ENCODE assay signal across 10 cellular contexts in the genomic region with DNA sequence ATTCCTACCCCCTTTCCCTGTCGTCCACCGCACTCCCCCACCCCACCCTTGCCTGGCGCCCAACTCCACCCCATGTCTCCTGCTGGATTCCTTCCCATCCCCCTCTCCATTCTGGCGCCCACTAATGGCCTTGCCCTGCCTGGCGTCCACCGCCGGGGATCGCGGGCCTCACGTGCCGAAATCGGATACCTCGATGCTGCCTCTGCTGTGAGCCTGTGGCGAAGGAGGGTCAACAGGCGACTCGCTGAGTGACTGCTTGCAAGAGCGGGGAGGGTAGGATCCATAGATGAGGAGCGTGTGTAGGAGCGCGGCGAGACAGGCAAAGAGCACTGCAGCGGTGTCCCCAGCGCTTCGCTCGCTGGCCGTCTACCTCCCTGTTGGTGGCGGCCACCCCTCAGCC. TPM values are rescaled to one million over a fixed set of nuclear protein-coding genes. Genes with fewer than 3 reads are reported as not detected.
DNase-seq lines count a peak whose midpoint lies in the region; TF ChIP-seq lines count a peak whose summit lies in the region.
"Not testable (repeated sequence)": the region's sequence is repeated elsewhere in the genome, so short reads cannot be mapped to it uniquely, and the experiment has no call there.
"Had no signal": no experiment of that assay in that cellular context is flagged by ENCODE, and none has a peak within 500 bp of the region (broad histone marks: within the 10 kb centered on the region; RNA-seq: fewer than 3 reads in every experiment).

Gene SPIN2A (minus strand): TSS at position 327 of the 400 bp plus-strand sequence. CDS start 800 bp downstream, outside the sequence.

- H3K4me3 ChIP-seq in AG04449 (ENCODE audit: low read depth, low read length) (peak within 1 kb of the TSS; percentile 43), fibroblast of the aortic adventitia (ENCODE audit: low read depth, low read length) (peak within 1 kb of the TSS; percentile 40), iPS-18a (ENCODE audit: low read length) (peak within 1 kb of the TSS; percentile 53), neural cell (ENCODE audit: low read length) (peak within 1 kb of the TSS; percentile 57)
- not testable (repeated sequence) for H3K4me3 ChIP-seq in skeletal muscle satellite cell (ENCODE audit: low read length)

- H3F3A ChIP-seq in neural cell (ENCODE audit: insufficient read depth, low read length, poor library complexity, severe bottlenecking) = not testable (repeated sequence)

- not testable (repeated sequence) for H4K20me1 ChIP-seq in H9 (ENCODE audit: control insufficient read depth, insufficient read depth, insufficient read length); neural cell (ENCODE audit: insufficient read depth)

- no CpG with 5 or more reads among the region's 27 CpGs for WGBS in H9 (ENCODE audit: extremely low coverage, insufficient read length, low lambda C conversion rate)

- H4K5ac ChIP-seq in H9 (ENCODE audit: insufficient read length, low read depth, low read length) = peak within 1 kb of the TSS; percentile 65

- H3K27me3 ChIP-seq in H9 (ENCODE audit: insufficient read depth, low read length); iPS-18a (ENCODE audit: control insufficient read depth, insufficient read depth, low read length); neural cell (ENCODE audit: insufficient read depth, low read depth, low read length); skeletal muscle satellite cell (ENCODE audit: control insufficient read depth, insufficient read depth, low read length): not testable (repeated sequence)

- H3K4ac ChIP-seq in H9 (ENCODE audit: low read depth, low read length) = not testable (repeated sequence)

- H2BK5ac ChIP-seq in H9 (ENCODE audit: insufficient read length, low read length) = not testable (repeated sequence)

- not testable (repeated sequence) for H3T11ph ChIP-seq in H9 (ENCODE audit: low read length)

- H3K14ac ChIP-seq in H9 (ENCODE audit: insufficient read depth, low read length) = peak within 1 kb of the TSS; percentile 58

- H3K36me3 ChIP-seq in iPS-18a (ENCODE audit: control insufficient read depth, low read depth, low read length); neural cell (ENCODE audit: insufficient read depth, low read length); skeletal muscle satellite cell (ENCODE audit: insufficient read depth, low read length): not testable (repeated sequence)

- H3K23ac ChIP-seq in H9 (ENCODE audit: insufficient read length, low read depth, low read length) = not testable (repeated sequence)

- H2BK120ac ChIP-seq in H9 (ENCODE audit: low read depth, low read length, poor library complexity, severe bottlenecking) = not testable (repeated sequence)

- not testable (repeated sequence) for H4K91ac ChIP-seq in H9 (ENCODE audit: insufficient read length, low read depth, low read length)

- CTCF ChIA-PET in AG04449 (lab: Yijun Ruan, JAX) = not testable (repeated sequence)
- CTCF ChIA-PET in MCF 10A (lab: Yijun Ruan, JAX) = interaction anchor here (0.6 kb wide), 1 partner anchor 33 kb away, joined by 3 read pairs; no protein-coding TSS in a partner anchor

- TF ChIP-seq CTCF in AG04449 (IDR thresholded peaks at IDR 0.05; ENCODE audit: insufficient read depth, low read length, missing control alignments); H9 (conservative IDR thresholded peaks at IDR 0.05); MCF 10A (IDR thresholded peaks at IDR 0.05; ENCODE audit: unreplicated experiment); fibroblast of the aortic adventitia (IDR thresholded peaks at IDR 0.05; ENCODE audit: insufficient read depth, low read length): not testable (repeated sequence)
- TF ChIP-seq CTCF in neural cell (IDR thresholded peaks at IDR 0.05; ENCODE audit: poor library complexity, severe bottlenecking) = peak; percentile 18

- not testable (repeated sequence) for H2BK20ac ChIP-seq in H9 (ENCODE audit: low read depth, low read length, poor library complexity, severe bottlenecking)

- H3K79me2 ChIP-seq in H9 (ENCODE audit: insufficient read depth, low read length); neural cell (replicated peaks; ENCODE audit: insufficient read depth, low read length): not testable (repeated sequence)

- H2AFZ ChIP-seq in H9 (ENCODE audit: low read length); neural cell (ENCODE audit: low read depth, low read length): not testable (repeated sequence)

- H3K23me2 ChIP-seq in H9 (ENCODE audit: insufficient read length, low read depth, low read length, poor library complexity, severe bottlenecking) = not testable (repeated sequence)

- not testable (repeated sequence) for H3K9me3 ChIP-seq in H9 (ENCODE audit: control insufficient read depth, low read depth, low read length); iPS-18a (ENCODE audit: control insufficient read depth, low read depth, low read length); neural cell (ENCODE audit: low read length); skeletal muscle satellite cell (replicated peaks; ENCODE audit: low read length)

- peaks cover 14 to 22% of the 10 kb centered on the region in 2 experiments for H3K4me1 Mint-ChIP-seq in H9
- not testable (repeated sequence) for H3K4me1 Mint-ChIP-seq in MCF 10A (ENCODE audit: insufficient read depth, unreplicated experiment)

- not testable (repeated sequence) for H2AK5ac ChIP-seq in H9 (ENCODE audit: insufficient read length, low read length)

- not testable (repeated sequence) for H2BK12ac ChIP-seq in H9 (ENCODE audit: insufficient read length, low read depth, low read length)

- H3K9ac ChIP-seq in H9 (ENCODE audit: extremely low read depth, insufficient read length, low read length) (peak within 1 kb of the TSS; percentile 43), iPS-18a (ENCODE audit: low read length) (peak within 1 kb of the TSS; percentile 29), neural cell (ENCODE audit: low read length) (peak within 1 kb of the TSS; percentile 9)
- H3K9ac ChIP-seq in skeletal muscle satellite cell (ENCODE audit: low read depth, low read length) = not testable (repeated sequence)

- H3K18ac ChIP-seq in H9 (ENCODE audit: insufficient read length, low read depth, low read length) = not testable (repeated sequence)

- not testable (repeated sequence) for H3K4me1 ChIP-seq in H9 (ENCODE audit: insufficient read depth, low read length); iPS-18a (ENCODE audit: control insufficient read depth, low read depth, low read length); skeletal muscle satellite cell (ENCODE audit: control insufficient read depth, insufficient read depth, low read length)

- not testable (repeated sequence) for TF ChIP-seq EP300 in neural cell (conservative IDR thresholded peaks at IDR 0.05; ENCODE audit: poor library complexity, severe bottlenecking)

- H3K79me1 ChIP-seq in H9 (ENCODE audit: insufficient read depth, low read depth, low read length, poor library complexity, severe bottlenecking) = not testable (repeated sequence)

- H4K8ac ChIP-seq in H9 (replicated peaks; ENCODE audit: insufficient read length, low read depth, low read length) = not testable (repeated sequence)

- peak within 1 kb of the TSS; percentile 68 for H3K4me2 ChIP-seq in H9 (ENCODE audit: insufficient read depth, insufficient read length, low read length)
- not testable (repeated sequence) for H3K4me2 ChIP-seq in neural cell (ENCODE audit: low read length)
- H3K4me2 ChIP-seq in skeletal muscle satellite cell (ENCODE audit: low read length) = peak within 1 kb of the TSS; percentile 13

- not testable (repeated sequence) for TF ChIP-seq RAD21 in neural cell (conservative IDR thresholded peaks at IDR 0.05)

- H3K27me3 Mint-ChIP-seq in H9 (ENCODE audit: low read depth) = not testable (repeated sequence)
- peaks cover 24% of the 10 kb centered on the region for H3K27me3 Mint-ChIP-seq in MCF 10A (ENCODE audit: insufficient read depth, unreplicated experiment)

- not testable (repeated sequence) for BruUV-seq in MCF 10A (replicated peaks; lab: Mats Ljungman, UMichigan)

- H3K9me2 ChIP-seq in neural cell (ENCODE audit: insufficient read depth, low read length) = not testable (repeated sequence)

- not testable (repeated sequence) for H3K56ac ChIP-seq in H9 (ENCODE audit: insufficient read length, low read depth, low read length)

- H3K36me3 Mint-ChIP-seq in H9 (ENCODE audit: insufficient read depth in 1 of 3, low read depth in 3 of 3) = peaks cover 0 to 19% (median 17%) of the 10 kb centered on the region in 3 experiments; a peak in 6 of 7 replicates
- H3K36me3 Mint-ChIP-seq in MCF 10A (ENCODE audit: insufficient read depth, unreplicated experiment) = peaks cover 12% of the 10 kb centered on the region

- H3K4me3 Mint-ChIP-seq in H9 = peak within 1 kb of the TSS; percentile 63 to 78
- not testable (repeated sequence) for H3K4me3 Mint-ChIP-seq in MCF 10A (ENCODE audit: unreplicated experiment)

- H3K9me3 Mint-ChIP-seq in H9 = peaks cover 59 to 72% of the 10 kb centered on the region in 2 experiments
- not testable (repeated sequence) for H3K9me3 Mint-ChIP-seq in MCF 10A (ENCODE audit: unreplicated experiment)

- H2BK15ac ChIP-seq in H9 (ENCODE audit: low read depth, low read length) = not testable (repeated sequence)

- H3K27ac Mint-ChIP-seq in H9 (peak within 1 kb of the TSS; percentile 61 to 90 (median 82); a peak in 5 of 7 replicates), MCF 10A (ENCODE audit: low read depth, unreplicated experiment) (peak within 1 kb of the TSS; percentile 21)

- DNase-seq in AG04449 (ENCODE audit: low read depth, low spot score); MCF 10A (ENCODE audit: unreplicated experiment); fibroblast of the aortic adventitia (ENCODE audit: low read depth): not testable (repeated sequence)
- DNase-seq in H9 (peak; percentile 66), NCI-H510A treated with DMSO at 0.1 percent for 48 hours (lab: John Stamatoyannopoulos, UW) (peak; percentile 7)

- POLR2A ChIA-PET in AG04449 (lab: Yijun Ruan, JAX); MCF 10A (lab: Yijun Ruan, JAX): not testable (repeated sequence)

- intact Hi-C loops in MCF 10A (cut with micrococcal nuclease) = not testable (repeated sequence)

- H3K27ac ChIP-seq in H9 (ENCODE audit: insufficient read length, low read depth, low read length); iPS-18a (ENCODE audit: low read length); neural cell (ENCODE audit: low read length): not testable (repeated sequence)

RNA-seq across cellular contexts. Expression of gene SPIN2A, which starts in this region (rescaled TPM):
- total RNA-seq in H9 (2021) = 2.2 and 2.8 TPM in 2 replicates
- 0.44 and 0.91 TPM in 2 replicates for total RNA-seq in MCF 10A (2022)
- 0.63 TPM in 1 of 2 replicates, not detected in the other for total RNA-seq in fibroblast of the aortic adventitia (ENCODE audit: low replicate concordance)
- polyA plus RNA-seq in neural cell = 1.2 and 2.5 TPM in 2 replicates
- 1.6 and 2.9 TPM in 2 replicates for polyA minus RNA-seq in neural cell
- total RNA-seq in skeletal muscle satellite cell (2012; rRNA removed) = 0.22 and 0.51 TPM in 2 replicates
- total RNA-seq: M059J had no signal
- polyA plus RNA-seq: naive thymus-derived CD8-positive, alpha-beta T cell had no signal
